ENCODE assay signal across 8 cellular contexts in genomic region chr16:29627661-29628075, GRCh38. TPM values are rescaled to one million over a fixed set of nuclear protein-coding genes. Genes with fewer than 3 reads are reported as not detected.
DNase-seq lines count a peak whose midpoint lies in the region; ATAC-seq and TF ChIP-seq lines count a peak whose summit lies in the region.
"Not testable (repeated sequence)": the region's sequence is repeated elsewhere in the genome, so short reads cannot be mapped to it uniquely, and the experiment has no call there.

No MANE protein-coding gene starts in this region.

- H3K56ac ChIP-seq in IMR-90 (ENCODE audit: extremely low read depth, insufficient read depth, low read length) = not testable (repeated sequence)

- H3K79me2 ChIP-seq in OCI-LY1 (ENCODE audit: insufficient read depth, low read length) = not testable (repeated sequence)

- not testable (repeated sequence) for H3K4me2 ChIP-seq in IMR-90 (ENCODE audit: low read depth, low read length)
- H3K4me2 ChIP-seq in OCI-LY1 (ENCODE audit: low read length) = 0 out of 2 replicates have a peak overlapping the region, but pooled peaks have one; percentile 26

- TF ChIP-seq POLR2A in IMR-90 (IDR thresholded peaks at IDR 0.05; ENCODE audit: low read depth, low read length) = not testable (repeated sequence)

- POLR2A ChIA-PET in IMR-90 (lab: Charles Lee; ENCODE audit: unreplicated experiment); activated CD8-positive, alpha-beta T cell treated with anti-CD3 and anti-CD28 coated beads for 36 hours (lab: Charles Lee): not testable (repeated sequence)

- H3K23ac ChIP-seq in IMR-90 (ENCODE audit: low read depth, low read length) = not testable (repeated sequence)

- not testable (repeated sequence) for H4K5ac ChIP-seq in IMR-90 (ENCODE audit: low read depth, low read length)

- H3F3A ChIP-seq in OCI-LY1 (ENCODE audit: insufficient read depth, low read length) = not testable (repeated sequence)

- H3K14ac ChIP-seq in IMR-90 (replicated peaks; ENCODE audit: low read depth, low read length) = not testable (repeated sequence)

- H2BK15ac ChIP-seq in IMR-90 (ENCODE audit: low read depth, low read length) = not testable (repeated sequence)

- dilution Hi-C loops in IMR-90 (cut with HindIII; ENCODE audit: low sequenced_read_pairs, unreplicated experiment) = not testable (repeated sequence)

- ATAC-seq in CD4-positive, CD25-positive, alpha-beta regulatory T cell (ENCODE audit: low read depth in 2 of 2) = peak; percentile 6 to 27
- ATAC-seq in GM18907 (IDR thresholded peaks at IDR 0.05; ENCODE audit: unreplicated experiment) = peak; percentile 59
- peak; percentile 49 for ATAC-seq in HG02642 (IDR thresholded peaks at IDR 0.05; ENCODE audit: poor library complexity, unreplicated experiment)
- ATAC-seq in IMR-90 (ENCODE audit: low read depth) = peak; percentile 53; the same call in 1 of the 2 replicates
- ATAC-seq in activated CD8-positive, alpha-beta T cell treated with anti-CD3 and anti-CD28 coated beads for 36 hours = peak; percentile 38
- peak; percentile 68 for ATAC-seq in effector memory CD8-positive, alpha-beta T cell (replicated peaks)

- H3K9me3 ChIP-seq in CD4-positive, CD25-positive, alpha-beta regulatory T cell (ENCODE audit: control insufficient read depth in 2 of 2, low read length in 2 of 2); IMR-90 (ENCODE audit: control insufficient read depth, insufficient read depth, low read length); OCI-LY1 (ENCODE audit: low read length); neutrophil: not testable (repeated sequence)

- H2BK120ac ChIP-seq in IMR-90 (ENCODE audit: low read depth, low read length) = not testable (repeated sequence)

- not testable (repeated sequence) for H3K36me3 ChIP-seq in CD4-positive, CD25-positive, alpha-beta regulatory T cell (ENCODE audit: control insufficient read depth, insufficient read depth, low read length); IMR-90 (ENCODE audit: control insufficient read depth, insufficient read depth, low read length); OCI-LY1 (ENCODE audit: insufficient read depth, low read length); neutrophil

- not testable (repeated sequence) for BruUV-seq in IMR-90 (replicated peaks; lab: Mats Ljungman, UMichigan)

- peaks cover 11% of the 10 kb centered on the region for H3K4me1 ChIP-seq in CD4-positive, CD25-positive, alpha-beta regulatory T cell (ENCODE audit: control insufficient read depth, insufficient read depth, low read length, poor library complexity, severe bottlenecking)
- H3K4me1 ChIP-seq in IMR-90 (ENCODE audit: control insufficient read depth, insufficient read depth, low read length) = not testable (repeated sequence)
- H3K4me1 ChIP-seq in OCI-LY1 (ENCODE audit: insufficient read depth, low read length, severe bottlenecking) (peaks cover 11% of the 10 kb centered on the region), neutrophil (ENCODE audit: control insufficient read depth in 1 of 2, insufficient read depth in 1 of 2, low read depth in 1 of 2, low read length in 1 of 2) (peaks cover 12% of the 10 kb centered on the region in 2 experiments)

- H4K20me1 ChIP-seq in IMR-90 (ENCODE audit: insufficient read depth, low read length); OCI-LY1 (ENCODE audit: insufficient read depth, low read length): not testable (repeated sequence)

- peak in 1 of 3 donors; percentile 12 for DNase-seq in CD4-positive, CD25-positive, alpha-beta regulatory T cell
- peak; percentile 15 for DNase-seq in IMR-90
- peak; percentile 54 for DNase-seq in activated CD8-positive, alpha-beta T cell treated with anti-CD3 and anti-CD28 coated beads for 36 hours
- DNase-seq in effector memory CD8-positive, alpha-beta T cell = peak in 2 of 3 experiments; percentile 44

- in situ Hi-C loops in IMR-90 (cut with MboI; ENCODE audit: low sequenced_read_pairs) = not testable (repeated sequence)

- H2AK9ac ChIP-seq in IMR-90 (replicated peaks; ENCODE audit: low read depth, low read length, poor library complexity) = not testable (repeated sequence)

- not testable (repeated sequence) for H3K4me3 ChIP-seq in CD4-positive, CD25-positive, alpha-beta regulatory T cell (ENCODE audit: low read depth, low read length); IMR-90 (ENCODE audit: insufficient read depth, low read depth, low read length); OCI-LY1 (ENCODE audit: low read depth, low read length, poor library complexity, severe bottlenecking); neutrophil (ENCODE audit: low read depth in 1 of 2, low read length in 1 of 2)

- H3K9me1 ChIP-seq in IMR-90 (ENCODE audit: insufficient read depth, low read length) = not testable (repeated sequence)

- not testable (repeated sequence) for H3K9me2 ChIP-seq in OCI-LY1 (ENCODE audit: low read depth, low read length)

- not testable (repeated sequence) for H4K8ac ChIP-seq in IMR-90 (ENCODE audit: low read depth in 2 of 2, low read length in 2 of 2)

- not testable (repeated sequence) for H3K27me3 ChIP-seq in CD4-positive, CD25-positive, alpha-beta regulatory T cell (ENCODE audit: control insufficient read depth, insufficient read depth, low read length); IMR-90 (ENCODE audit: control insufficient read depth, insufficient read depth, low read length); OCI-LY1 (ENCODE audit: insufficient read depth, low read length); neutrophil

- not testable (repeated sequence) for H3K9me3 Mint-ChIP-seq in CD4-positive, CD25-positive, alpha-beta regulatory T cell; activated CD8-positive, alpha-beta T cell treated with anti-CD3 and anti-CD28 coated beads for 36 hours; effector memory CD8-positive, alpha-beta T cell

- not testable (repeated sequence) for H2BK5ac ChIP-seq in IMR-90 (ENCODE audit: low read depth, low read length, poor library complexity, severe bottlenecking)

- not testable (repeated sequence) for H3K9ac ChIP-seq in IMR-90 (ENCODE audit: low read depth, low read length); OCI-LY1 (ENCODE audit: low read length)

- H3K27ac Mint-ChIP-seq in CD4-positive, CD25-positive, alpha-beta regulatory T cell = not testable (repeated sequence)
- H3K27ac Mint-ChIP-seq in activated CD8-positive, alpha-beta T cell treated with anti-CD3 and anti-CD28 coated beads for 36 hours = peak overlapping the region; percentile 84
- H3K27ac Mint-ChIP-seq in effector memory CD8-positive, alpha-beta T cell = peak overlapping the region; percentile 93 to 95

- not testable (repeated sequence) for H3K27me3 Mint-ChIP-seq in CD4-positive, CD25-positive, alpha-beta regulatory T cell; activated CD8-positive, alpha-beta T cell treated with anti-CD3 and anti-CD28 coated beads for 36 hours; effector memory CD8-positive, alpha-beta T cell

- H2AFZ ChIP-seq in IMR-90 (replicated peaks; ENCODE audit: low read length, poor library complexity); OCI-LY1 (ENCODE audit: low read length): not testable (repeated sequence)

- H3K4ac ChIP-seq in IMR-90 (ENCODE audit: low read depth, low read length) = not testable (repeated sequence)

- not testable (repeated sequence) for H4K91ac ChIP-seq in IMR-90 (ENCODE audit: insufficient read depth, low read depth, low read length)

- H3K27ac ChIP-seq in CD4-positive, CD25-positive, alpha-beta regulatory T cell (ENCODE audit: insufficient read depth, low read length, poor library complexity, severe bottlenecking); IMR-90 (ENCODE audit: insufficient read depth, low read length): not testable (repeated sequence)
- peak overlapping the region; percentile 54 for H3K27ac ChIP-seq in OCI-LY1 (ENCODE audit: low read depth, low read length, poor library complexity, severe bottlenecking)
- H3K27ac ChIP-seq in neutrophil = peak overlapping the region; percentile 60

- TF ChIP-seq RAD21 in IMR-90 (IDR thresholded peaks at IDR 0.05; ENCODE audit: low read length) = not testable (repeated sequence)

- peaks cover 5 to 11% (median 6%) of the 10 kb centered on the region in 4 donors for H3K4me1 Mint-ChIP-seq in CD4-positive, CD25-positive, alpha-beta regulatory T cell
- peaks cover 21% of the 10 kb centered on the region for H3K4me1 Mint-ChIP-seq in activated CD8-positive, alpha-beta T cell treated with anti-CD3 and anti-CD28 coated beads for 36 hours (ENCODE audit: low read depth)
- peaks cover 7 to 12% of the 10 kb centered on the region in 2 donors for H3K4me1 Mint-ChIP-seq in effector memory CD8-positive, alpha-beta T cell (ENCODE audit: low read depth in 2 of 2)

- not testable (repeated sequence) for H3K4me3 Mint-ChIP-seq in CD4-positive, CD25-positive, alpha-beta regulatory T cell; activated CD8-positive, alpha-beta T cell treated with anti-CD3 and anti-CD28 coated beads for 36 hours
- peak overlapping the region in 1 of 2 donors; percentile 75 for H3K4me3 Mint-ChIP-seq in effector memory CD8-positive, alpha-beta T cell

- H3K18ac ChIP-seq in IMR-90 (ENCODE audit: low read depth, low read length) = not testable (repeated sequence)

- intact Hi-C loops in IMR-90 (cut with micrococcal nuclease); activated CD8-positive, alpha-beta T cell treated with anti-CD3 and anti-CD28 coated beads for 36 hours (cut with micrococcal nuclease): not testable (repeated sequence)

- WGBS in IMR-90 (ENCODE audit: extremely low coverage in 2 of 2, insufficient read length in 1 of 2), 2 experiments = no CpG with 5 or more reads among the region's 7 CpGs

- TF ChIP-seq CTCF in IMR-90 (conservative IDR thresholded peaks at IDR 0.05; ENCODE audit: low read depth, low read length); OCI-LY1 (IDR thresholded peaks at IDR 0.05; ENCODE audit: low read length); activated CD8-positive, alpha-beta T cell treated with anti-CD3 and anti-CD28 coated beads for 36 hours (IDR thresholded peaks at IDR 0.05); neutrophil (IDR thresholded peaks at IDR 0.05): not testable (repeated sequence)

- CTCF ChIA-PET in IMR-90 (lab: Yijun Ruan, JAX); activated CD8-positive, alpha-beta T cell treated with anti-CD3 and anti-CD28 coated beads for 36 hours (lab: Charles Lee): not testable (repeated sequence)

- not testable (repeated sequence) for H3K36me3 Mint-ChIP-seq in CD4-positive, CD25-positive, alpha-beta regulatory T cell; activated CD8-positive, alpha-beta T cell treated with anti-CD3 and anti-CD28 coated beads for 36 hours (ENCODE audit: low read depth)
- peaks cover 11% of the 10 kb centered on the region for H3K36me3 Mint-ChIP-seq in effector memory CD8-positive, alpha-beta T cell (ENCODE audit: insufficient read depth)

- H2BK20ac ChIP-seq in IMR-90 (ENCODE audit: low read depth, low read length) = not testable (repeated sequence)

- not testable (repeated sequence) for H3K79me1 ChIP-seq in IMR-90 (ENCODE audit: low read depth in 1 of 2, low read length in 2 of 2)

- H2AK5ac ChIP-seq in IMR-90 (ENCODE audit: low read depth, low read length) = not testable (repeated sequence)

RNA-seq across cellular contexts. Expression of gene SPN, which starts 35.4 kb away (rescaled TPM):
- total RNA-seq in CD4-positive, CD25-positive, alpha-beta regulatory T cell = 149 TPM
- polyA plus RNA-seq in CD4-positive, CD25-positive, alpha-beta regulatory T cell = 100 to 1,000 TPM; 103 to 135 (median 126) TPM
- total RNA-seq in IMR-90 (2012; rRNA removed) = not detected in 2 replicates
- not detected in 2 replicates for polyA plus RNA-seq in IMR-90 (2012; rRNA removed)
- polyA plus RNA-seq in IMR-90 (2012; cell fraction: cytosol; rRNA removed) = not detected in 2 replicates
- not detected in 2 replicates for polyA plus RNA-seq in IMR-90 (2012; cell fraction: nucleus; rRNA removed; ENCODE audit: low replicate concordance)
- 100 to 1,000 TPM; 110 to 119 TPM for total RNA-seq in activated CD8-positive, alpha-beta T cell treated with anti-CD3 and anti-CD28 coated beads for 36 hours

RNA-seq across cellular contexts. Expression of gene QPRT, which starts 51.3 kb away (rescaled TPM):
- 2.4 TPM for total RNA-seq in CD4-positive, CD25-positive, alpha-beta regulatory T cell
- 1 to 10 TPM in 1 of 4 donors, under 1 TPM in 3; 0.53 to 2.1 (median 0.69) TPM for polyA plus RNA-seq in CD4-positive, CD25-positive, alpha-beta regulatory T cell
- 3.4 and 3.6 TPM in 2 replicates for total RNA-seq in IMR-90 (2012; rRNA removed)
- polyA plus RNA-seq in IMR-90 (2012; rRNA removed) = 6.3 and 6.8 TPM in 2 replicates
- 7.5 and 16.3 TPM in 2 replicates for polyA plus RNA-seq in IMR-90 (2012; cell fraction: cytosol; rRNA removed)
- 9.0 and 10.8 TPM in 2 replicates for polyA plus RNA-seq in IMR-90 (2012; cell fraction: nucleus; rRNA removed; ENCODE audit: low replicate concordance)
- total RNA-seq in activated CD8-positive, alpha-beta T cell treated with anti-CD3 and anti-CD28 coated beads for 36 hours = 10 to 100 TPM in 1 of 2 experiments, 1 to 10 TPM in 1; 9.3 to 11.7 TPM

Comparison
In these comparisons a context has a peak if more than half of its experiments do, and no peak if none do; other contexts are left out.
1. ATAC-seq: peak in every context shown above with its lines; median percentile 68 in effector memory CD8-positive, alpha-beta T cell; 59 in GM18907; 53 in IMR-90; 49 in HG02642; 38 in activated CD8-positive, alpha-beta T cell treated with anti-CD3 and anti-CD28 coated beads for 36 hours; 16 in CD4-positive, CD25-positive, alpha-beta regulatory T cell.
2. RNA of gene SPN, which starts 35.4 kb away (total RNA-seq): 149 TPM in CD4-positive, CD25-positive, alpha-beta regulatory T cell (single experiment) and 110 to 119 TPM in activated CD8-positive, alpha-beta T cell treated with anti-CD3 and anti-CD28 coated beads for 36 hours; not detected in IMR-90; every median in the first group is over 100 times any median in the second.